In genomic region chr2:85327757-85328617, GRCh38 we compare ENCODE assay signal across 8 cellular contexts. TPM values are rescaled to one million over a fixed set of nuclear protein-coding genes. Genes with fewer than 3 reads are reported as not detected.
DNase-seq lines count a peak whose midpoint lies in the region; ATAC-seq and TF ChIP-seq lines count a peak whose summit lies in the region.

Gene TGOLN2 (minus strand): TSS chr2:85327989. CDS start chr2:85327962, 27 bp downstream.

- peak; percentile 77 for ATAC-seq in GM21786 (IDR thresholded peaks at IDR 0.05; ENCODE audit: unreplicated experiment)

- H3K4me3 ChIP-seq in Peyer's patch (peak within 1 kb of the TSS; percentile 75 to 87 (median 83)), esophagus muscularis mucosa (peak within 1 kb of the TSS; percentile 80 to 92 (median 85)), muscle layer of duodenum (ENCODE audit: low read depth in 1 of 2, low read length in 2 of 2) (peak within 1 kb of the TSS; percentile 88 to 99)

- H3K4me1 ChIP-seq in Peyer's patch: peaks cover 0 to 34% (median 13%) of the 10 kb centered on the region in 4 donors
- peaks cover 41 to 52% (median 51%) of the 10 kb centered on the region in 4 donors for H3K4me1 ChIP-seq in esophagus muscularis mucosa
- H3K4me1 ChIP-seq in muscle layer of duodenum (ENCODE audit: control insufficient read depth in 1 of 2, insufficient read depth in 2 of 2, low read length in 2 of 2): peaks cover 10 to 37% of the 10 kb centered on the region in 2 donors

- H3K27ac ChIP-seq in KOPT-K1 (ENCODE audit: low read depth, low read length, poor library complexity, severe bottlenecking) (peak within 1 kb of the TSS; percentile 97), Peyer's patch (peak within 1 kb of the TSS; percentile 93 to 99 (median 96)), esophagus muscularis mucosa (replicated peaks in 1 of 4) (peak within 1 kb of the TSS; percentile 87 to 97 (median 96)), muscle layer of duodenum (ENCODE audit: low read length) (peak within 1 kb of the TSS; percentile 100)

- peak in 3 of 6 experiments; percentile 5 to 43 (median 21) for TF ChIP-seq CTCF in Peyer's patch (IDR thresholded peaks at IDR 0.05)
- TF ChIP-seq CTCF in esophagus muscularis mucosa (IDR thresholded peaks at IDR 0.05): no peak

- TF ChIP-seq POLR2A in Peyer's patch (IDR thresholded peaks at IDR 0.05) (peak; percentile 99 to 100), esophagus muscularis mucosa (IDR thresholded peaks at IDR 0.05; ENCODE audit: low read depth) (peak; percentile 98)

- peaks cover 40% of the 10 kb centered on the region for H3K36me3 ChIP-seq in KOPT-K1 (ENCODE audit: insufficient read depth, low read length)
- peaks cover 0 to 17% (median 0%) of the 10 kb centered on the region in 3 donors for H3K36me3 ChIP-seq in Peyer's patch
- peaks cover 14 to 25% (median 18%) of the 10 kb centered on the region in 4 donors for H3K36me3 ChIP-seq in esophagus muscularis mucosa
- peaks cover 9 to 14% of the 10 kb centered on the region in 2 donors for H3K36me3 ChIP-seq in muscle layer of duodenum (ENCODE audit: control insufficient read depth in 1 of 2, insufficient read depth in 2 of 2, low read length in 2 of 2)

- 1% methylated on average over 45 of the region's 63 CpGs for WGBS in esophagus muscularis mucosa

- intact Hi-C loops in esophagus muscularis mucosa (cut with DNase I): no loop called here

- H3K27me3 ChIP-seq in Peyer's patch: no peaks in the 10 kb centered on the region
- no peaks in the 10 kb centered on the region for H3K27me3 ChIP-seq in esophagus muscularis mucosa
- no peaks in the 10 kb centered on the region for H3K27me3 ChIP-seq in muscle layer of duodenum (ENCODE audit: low read depth, low read length)

- DNase-seq in DMS79 treated with DMSO at 0.1 percent for 48 hours (lab: John Stamatoyannopoulos, UW) (peak; percentile 88), Peyer's patch (peak; percentile 95 to 97 (median 96)), esophagus muscularis mucosa (ENCODE audit: extremely low spot score) (peak; percentile 97)
- peak; percentile 94 to 95 for DNase-seq in activated T-cell treated with anti-CD3 and anti-CD28 coated beads, Interleukin-2, amount 50 U/mL, for 48 hours
- DNase-seq in stimulated activated CD8-positive, alpha-beta memory T cell treated with anti-CD3 and anti-CD28 coated beads, Interleukin-7, amount 100 ng/mL, for 24 hours (ENCODE audit: low read depth): peak; percentile 90

- TF ChIP-seq EP300 in esophagus muscularis mucosa (IDR thresholded peaks at IDR 0.05): no peak

- H3K9me3 ChIP-seq in KOPT-K1 (ENCODE audit: insufficient read depth, low read length, poor library complexity, severe bottlenecking): no peaks in the 10 kb centered on the region
- H3K9me3 ChIP-seq in Peyer's patch: no peaks in the 10 kb centered on the region
- H3K9me3 ChIP-seq in esophagus muscularis mucosa: no peaks in the 10 kb centered on the region
- H3K9me3 ChIP-seq in muscle layer of duodenum (ENCODE audit: control insufficient read depth in 1 of 2, low read length in 2 of 2): no peaks in the 10 kb centered on the region

RNA-seq across cellular contexts. Expression of gene TGOLN2, which starts in this region (rescaled TPM):
- total RNA-seq in Peyer's patch (100 to 1,000 TPM; 220 to 296 (median 250) TPM), esophagus muscularis mucosa (100 to 1,000 TPM; 101 to 148 (median 136) TPM)

Comparison
In these comparisons a context has a peak if more than half of its experiments do, and no peak if none do; other contexts are left out.
1. Peak in every context shown above with its lines: DNase-seq, ATAC-seq, H3K4me3 ChIP-seq and H3K27ac ChIP-seq.